23 cellular contexts compared by ENCODE assay signal in the genomic region with DNA sequence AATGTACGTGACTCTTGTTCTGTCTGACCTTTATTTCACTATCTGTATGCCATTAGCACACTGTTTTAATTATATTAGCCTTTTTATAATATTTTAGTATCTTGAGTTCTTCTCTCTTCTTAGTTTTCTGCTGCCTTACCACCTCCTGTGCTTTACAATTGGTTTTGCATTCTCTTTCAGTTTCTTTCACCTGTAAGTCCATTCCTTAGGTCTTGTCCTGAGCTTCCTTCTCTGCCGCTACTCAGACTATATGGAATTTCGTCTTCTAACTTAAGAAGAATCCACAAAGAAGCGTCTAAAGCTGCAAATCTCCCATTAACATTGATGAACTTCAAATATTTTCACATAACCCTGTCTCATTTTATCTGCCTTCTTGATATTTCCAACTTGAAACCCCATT.
"Had no signal": no experiment of that assay in that cellular context is flagged by ENCODE, and none has a peak within 500 bp of the region (broad histone marks: within the 10 kb centered on the region; RNA-seq: fewer than 3 reads in every experiment).

No MANE protein-coding gene starts in this region.

- H3K4me1 ChIP-seq: gastrocnemius medialis, heart right ventricle, left ventricle myocardium inferior, pancreas, suprapubic skin, thyroid gland had no signal

- ATAC-seq: esophagus mucosa; gastrocnemius medialis; heart right ventricle; left cardiac atrium; naive thymus-derived CD4-positive, alpha-beta T cell; pancreas; right cardiac atrium; stimulated activated naive CD8-positive, alpha-beta T cell treated with anti-CD3 and anti-CD28 coated beads, Interleukin-15, Interleukin-2, amounts not matched to agents 100 U/mL and 50 U/mL, for 24 hours had no signal

- H3K36me3 Mint-ChIP-seq: naive thymus-derived CD4-positive, alpha-beta T cell; type B pancreatic cell had no signal

- H3K4me3 Mint-ChIP-seq: central memory CD8-positive, alpha-beta T cell; naive thymus-derived CD4-positive, alpha-beta T cell; nephron progenitor cell; type B pancreatic cell had no signal

- H3K27me3 Mint-ChIP-seq: central memory CD8-positive, alpha-beta T cell; naive thymus-derived CD4-positive, alpha-beta T cell; progenitor cell of endocrine pancreas; type B pancreatic cell had no signal

- H3K4me1 Mint-ChIP-seq: central memory CD8-positive, alpha-beta T cell; naive thymus-derived CD4-positive, alpha-beta T cell; nephron progenitor cell had no signal

- H3K9me3 ChIP-seq: gastrocnemius medialis, left ventricle myocardium inferior, neutrophil, pancreas, suprapubic skin, thyroid gland had no signal

- H3K27me3 ChIP-seq: dorsolateral prefrontal cortex, gastrocnemius medialis, heart right ventricle, neutrophil, pancreas, suprapubic skin, thyroid gland had no signal

- H3K27ac Mint-ChIP-seq: naive thymus-derived CD4-positive, alpha-beta T cell; nephron progenitor cell; progenitor cell of endocrine pancreas; type B pancreatic cell had no signal

- H3K9me3 Mint-ChIP-seq: nephron progenitor cell had no signal

- H3K36me3 ChIP-seq: gastrocnemius medialis, heart right ventricle, left ventricle myocardium inferior, neutrophil, pancreas, suprapubic skin, thyroid gland had no signal

- DNase-seq: cortex of kidney; dorsolateral prefrontal cortex; effector memory CD4-positive, alpha-beta T cell; gastrocnemius medialis; heart right ventricle; hypothalamus; kidney; left cardiac atrium; left ventricle myocardium inferior; naive thymus-derived CD4-positive, alpha-beta T cell; nephron progenitor cell; pancreas; right cardiac atrium; small intestine; stimulated activated CD4-positive, alpha-beta T cell treated with anti-CD3 and anti-CD28 coated beads, Interleukin-2, amount 100 ng/mL, for 48 hours; stimulated activated naive CD8-positive, alpha-beta T cell treated with anti-CD3 and anti-CD28 coated beads, Interleukin-15, Interleukin-2, amounts not matched to agents 100 U/mL and 50 U/mL, for 24 hours; thyroid gland had no signal

- H3K27ac ChIP-seq: dorsolateral prefrontal cortex, gastrocnemius medialis, heart right ventricle, left ventricle myocardium inferior, neutrophil, pancreas, suprapubic skin, thyroid gland had no signal

- H3K4me3 ChIP-seq: dorsolateral prefrontal cortex, gastrocnemius medialis, heart right ventricle, left ventricle myocardium inferior, pancreas, suprapubic skin, thyroid gland had no signal
